ENCODE assay signal across 18 cellular contexts in genomic region chrX:121008920-121009319, GRCh38. TPM values are rescaled to one million over a fixed set of nuclear protein-coding genes. Genes with fewer than 3 reads are reported as not detected.
DNase-seq lines count a peak whose midpoint lies in the region; ATAC-seq, FAIRE-seq and TF ChIP-seq lines count a peak whose summit lies in the region.
"Had no signal": no experiment of that assay in that cellular context is flagged by ENCODE, and none has a peak within 500 bp of the region (broad histone marks: within the 10 kb centered on the region; RNA-seq: fewer than 3 reads in every experiment).

No MANE protein-coding gene starts in this region.

- peak overlapping the region; percentile 81 for H3K27ac ChIP-seq in HepG2 (ENCODE audit: extremely low read length, insufficient read depth, low read length)
- no peak overlapping the region for H3K27ac ChIP-seq in PC-3 (ENCODE audit: low read length)
- H3K27ac ChIP-seq: C4-2B, KMS-11 had no signal

- no peak for TF ChIP-seq RAD21 in HepG2 (CRISPR knock-in tag; IDR thresholded peaks at IDR 0.05)

- peak; percentile 46 for ATAC-seq in Right ventricle myocardium superior (ENCODE audit: poor library complexity)
- ATAC-seq in Right ventricle myocardium inferior: no peak
- peak; percentile 86 for ATAC-seq in HepG2
- no peak for ATAC-seq in PC-3

- H3K4me2 ChIP-seq in HepG2 (ENCODE audit: low read depth, low read length) (peak overlapping the region; percentile 39), PC-3 (ENCODE audit: low read length) (no peak overlapping the region)
- H3K4me2 ChIP-seq: KMS-11 had no signal

- TF ChIP-seq EP300 in HepG2 (IDR thresholded peaks at IDR 0.05; ENCODE audit: low read depth in 2 of 2, low read length in 2 of 2) (peak in 1 of 2 experiments; percentile 88; a peak in 2 of 4 replicates), HepG2 (CRISPR knock-in tag; IDR thresholded peaks at IDR 0.05; ENCODE audit: borderline replicate concordance) (peak; percentile 20; the same call in 1 of the 2 replicates)

- TF ChIP-seq POLR2A in HepG2 (IDR thresholded peaks at IDR 0.05; ENCODE audit: insufficient read depth in 1 of 2, low read depth in 2 of 2, low read length in 2 of 2): no peak

- H3K9me3 ChIP-seq in HepG2 (ENCODE audit: low read length): no peaks in the 10 kb centered on the region
- H3K9me3 ChIP-seq in PC-3 (ENCODE audit: low read length): no peaks in the 10 kb centered on the region

- no peaks in the 10 kb centered on the region for H3K36me3 ChIP-seq in HepG2 (replicated peaks in 1 of 2; ENCODE audit: control insufficient read depth in 1 of 2, insufficient read depth in 2 of 2, low read length in 2 of 2)
- H3K36me3 ChIP-seq in PC-3 (ENCODE audit: low read depth, low read length): no peaks in the 10 kb centered on the region

- no peaks in the 10 kb centered on the region for H3K79me2 ChIP-seq in HepG2 (ENCODE audit: insufficient read depth, low read length)
- no peaks in the 10 kb centered on the region for H3K79me2 ChIP-seq in PC-3 (ENCODE audit: low read length)

- no peak for TF ChIP-seq CTCF in HepG2 (CRISPR knock-in tag; IDR thresholded peaks at IDR 0.05)
- no peak for TF ChIP-seq CTCF in PC-3 (conservative IDR thresholded peaks at IDR 0.05; ENCODE audit: low read depth, low read length)

- CTCF ChIA-PET in HepG2 (lab: Yijun Ruan, JAX; ENCODE audit: low intra/inter-chr PET ratio, low total read pairs): no interaction called here
- CTCF ChIA-PET in HEK293T (lab: Yijun Ruan, JAX): no interaction called here
- CTCF ChIA-PET in PC-3 (lab: Charles Lee): no interaction called here

- BruUV-seq in HepG2 (replicated peaks; lab: Mats Ljungman, UMichigan) (no TSS peak), PC-3 (replicated peaks; lab: Mats Ljungman, UMichigan) (no TSS peak)

- H3K4me1 ChIP-seq in HepG2 (ENCODE audit: insufficient read depth, low read length) (peaks cover 54% of the 10 kb centered on the region), PC-3 (ENCODE audit: insufficient read depth, low read length) (no peaks in the 10 kb centered on the region)

- H2AFZ ChIP-seq in HepG2 (ENCODE audit: low read length) (no peak overlapping the region), PC-3 (ENCODE audit: low read length) (no peak overlapping the region)

- H3K27me3 ChIP-seq in HepG2 (ENCODE audit: control insufficient read depth in 1 of 2, insufficient read depth in 2 of 2, low read length in 2 of 2) (no peaks in the 10 kb centered on the region), PC-3 (ENCODE audit: low read length) (no peaks in the 10 kb centered on the region)

- peak overlapping the region; percentile 60 for H3K9ac ChIP-seq in HepG2 (ENCODE audit: insufficient read depth, low read depth, low read length)
- H3K9ac ChIP-seq in PC-3 (ENCODE audit: low read length): no peak overlapping the region
- H3K9ac ChIP-seq: KMS-11 had no signal

- in situ Hi-C loops in HepG2 (cut with HindIII; ENCODE audit: extremely low pct_ligation_motif_present, low pct_unique_long_range_greater_than_20kb): no loop called here

- intact Hi-C loops in Right ventricle myocardium superior (cut with DNase I) (no loop called here), Right ventricle myocardium inferior (cut with DNase I) (no loop called here), HepG2 (cut with micrococcal nuclease; ENCODE audit: unreplicated experiment) (no loop called here), PC-3 (cut with micrococcal nuclease) (no loop called here)

- POLR2A ChIA-PET in HepG2 (lab: Yijun Ruan, JAX) (interaction anchor here (0.8 to 3.5 kb wide), 5 partner anchors 76 to 256 kb away, joined by 3 to 21 read pairs (median 3); no protein-coding TSS in a partner anchor), HEK293T (lab: Yijun Ruan, JAX) (no interaction called here), PC-3 (lab: Charles Lee; ENCODE audit: unreplicated experiment) (no interaction called here)

- H4K20me1 ChIP-seq in HepG2 (ENCODE audit: insufficient read depth, low read length) (no peaks in the 10 kb centered on the region), PC-3 (ENCODE audit: low read length) (no peaks in the 10 kb centered on the region)

- H3F3A ChIP-seq in PC-3 (ENCODE audit: low read length, unreplicated experiment): no peaks in the 10 kb centered on the region

- DNase-seq in Right ventricle myocardium superior: no peak
- DNase-seq in Right ventricle myocardium inferior (ENCODE audit: missing footprints): no peak
- peak; percentile 1 for DNase-seq in fibroblast of gingiva (ENCODE audit: low read depth)
- DNase-seq in HepG2 (ENCODE audit: low spot score): peak; percentile 85
- no peak for DNase-seq in SKM-1 (lab: John Stamatoyannopoulos, UW; ENCODE audit: unreplicated experiment)
- DNase-seq in HEK293T (ENCODE audit: extremely low spot score): no peak
- no peak for DNase-seq in PC-3
- no peak for DNase-seq in AG08396 (ENCODE audit: low spot score)
- DNase-seq: 8988T, COR-L47, DMS153, EL, NCI-H1105, NCI-H1694 treated with DMSO at 0.1 percent for 48 hours had no signal

- H3K9me2 ChIP-seq in PC-3 (replicated peaks; ENCODE audit: low read length): no peaks in the 10 kb centered on the region

- FAIRE-seq in HepG2 (lab: Jason Lieb, UNC): peak; percentile 91

- H3K4me3 ChIP-seq in HepG2 (replicated peaks in 1 of 3; ENCODE audit: insufficient read depth in 1 of 3, low read depth in 2 of 3, low read length in 3 of 3) (no peak overlapping the region), PC-3 (ENCODE audit: low read length) (no peak overlapping the region)

- 8% methylated on average over 1 of the region's 1 CpG for WGBS in HepG2 (ENCODE audit: low lambda C conversion rate)

RNA-seq across cellular contexts. Expression of gene CT47A1, which starts 23.4 kb away (rescaled TPM):
- not detected for total RNA-seq in Right ventricle myocardium superior
- total RNA-seq in Right ventricle myocardium inferior: not detected
- total RNA-seq in HepG2 (2016; rRNA removed; fragmentation: Illumina TruSeq; extraction: Trizol): not detected in 2 replicates
- not detected in 2 replicates for total RNA-seq in HepG2 (2016; cell fraction: cytosol; rRNA removed; fragmentation: Illumina TruSeq; extraction: Trizol; ENCODE audit: low read depth)
- not detected in 2 replicates for total RNA-seq in HepG2 (2016; cell fraction: insoluble cytoplasmic fraction; rRNA removed; fragmentation: Illumina TruSeq; extraction: Trizol)
- not detected in 2 replicates for total RNA-seq in HepG2 (2016; cell fraction: membrane; rRNA removed; fragmentation: Illumina TruSeq; extraction: Trizol)
- total RNA-seq in HepG2 (2016; cell fraction: nucleus; rRNA removed; fragmentation: Illumina TruSeq; extraction: Trizol): not detected in 2 replicates
- polyA plus RNA-seq in HepG2 (2011; rRNA removed): not detected in 2 replicates
- not detected in 2 replicates for polyA plus RNA-seq in HepG2 (2011; cell fraction: cytosol; rRNA removed)
- polyA plus RNA-seq in HepG2 (2011; cell fraction: nucleus; rRNA removed): not detected in 2 replicates
- not detected in 2 replicates for polyA plus RNA-seq in HepG2 (2012)
- not detected in 2 replicates for polyA plus RNA-seq in HepG2 (2016; cell fraction: cytosol; fragmentation: Illumina TruSeq; extraction: Trizol; ENCODE audit: low read depth)
- polyA plus RNA-seq in HepG2 (2016; cell fraction: insoluble cytoplasmic fraction; fragmentation: Illumina TruSeq; extraction: Trizol; ENCODE audit: low read depth): not detected in 2 replicates
- polyA plus RNA-seq in HepG2 (2016; cell fraction: membrane; fragmentation: Illumina TruSeq; extraction: Trizol; ENCODE audit: low read depth): not detected in 2 replicates
- not detected in 2 replicates for polyA plus RNA-seq in HepG2 (2016; cell fraction: nucleus; fragmentation: Illumina TruSeq; extraction: Trizol; ENCODE audit: insufficient read depth, low read depth)
- polyA minus RNA-seq in HepG2 (2011; rRNA and poly(A)+ RNA removed; ENCODE audit: low replicate concordance): not detected in 2 replicates
- not detected in 2 replicates for polyA minus RNA-seq in HepG2 (2011; cell fraction: cytosol; rRNA and poly(A)+ RNA removed)
- polyA minus RNA-seq in HepG2 (2011; cell fraction: nucleus; rRNA and poly(A)+ RNA removed): not detected in 2 replicates
- total RNA-seq in PC-3 (2014; rRNA removed): not detected in 2 replicates
- total RNA-seq: H4, MCF 10A had no signal

RNA-seq across cellular contexts. Expression of gene CT47A2, which starts 28.2 kb away (rescaled TPM):
- total RNA-seq in Right ventricle myocardium superior (not detected), Right ventricle myocardium inferior (not detected), HepG2 (2016; rRNA removed; fragmentation: Illumina TruSeq; extraction: Trizol) (not detected in 2 replicates), PC-3 (2014; rRNA removed) (not detected in 2 replicates)
- not detected in 2 replicates for total RNA-seq in HepG2 (2016; cell fraction: cytosol; rRNA removed; fragmentation: Illumina TruSeq; extraction: Trizol; ENCODE audit: low read depth)
- not detected in 2 replicates for total RNA-seq in HepG2 (2016; cell fraction: insoluble cytoplasmic fraction; rRNA removed; fragmentation: Illumina TruSeq; extraction: Trizol)
- total RNA-seq in HepG2 (2016; cell fraction: membrane; rRNA removed; fragmentation: Illumina TruSeq; extraction: Trizol): not detected in 2 replicates
- total RNA-seq in HepG2 (2016; cell fraction: nucleus; rRNA removed; fragmentation: Illumina TruSeq; extraction: Trizol): not detected in 2 replicates
- polyA plus RNA-seq in HepG2 (2011; rRNA removed): not detected in 2 replicates
- not detected in 2 replicates for polyA plus RNA-seq in HepG2 (2011; cell fraction: cytosol; rRNA removed)
- polyA plus RNA-seq in HepG2 (2011; cell fraction: nucleus; rRNA removed): not detected in 2 replicates
- polyA plus RNA-seq in HepG2 (2012): not detected in 2 replicates
- polyA plus RNA-seq in HepG2 (2016; cell fraction: cytosol; fragmentation: Illumina TruSeq; extraction: Trizol; ENCODE audit: low read depth): not detected in 2 replicates
- not detected in 2 replicates for polyA plus RNA-seq in HepG2 (2016; cell fraction: insoluble cytoplasmic fraction; fragmentation: Illumina TruSeq; extraction: Trizol; ENCODE audit: low read depth)
- not detected in 2 replicates for polyA plus RNA-seq in HepG2 (2016; cell fraction: membrane; fragmentation: Illumina TruSeq; extraction: Trizol; ENCODE audit: low read depth)
- not detected in 2 replicates for polyA plus RNA-seq in HepG2 (2016; cell fraction: nucleus; fragmentation: Illumina TruSeq; extraction: Trizol; ENCODE audit: insufficient read depth, low read depth)
- polyA minus RNA-seq in HepG2 (2011; rRNA and poly(A)+ RNA removed; ENCODE audit: low replicate concordance): not detected in 2 replicates
- polyA minus RNA-seq in HepG2 (2011; cell fraction: cytosol; rRNA and poly(A)+ RNA removed): not detected in 2 replicates
- not detected in 2 replicates for polyA minus RNA-seq in HepG2 (2011; cell fraction: nucleus; rRNA and poly(A)+ RNA removed)
- total RNA-seq: H4, MCF 10A had no signal

RNA-seq across cellular contexts. Expression of gene CT47A3, which starts 33.1 kb away (rescaled TPM):
- total RNA-seq in Right ventricle myocardium superior (not detected), Right ventricle myocardium inferior (not detected), HepG2 (2016; rRNA removed; fragmentation: Illumina TruSeq; extraction: Trizol) (not detected in 2 replicates), PC-3 (2014; rRNA removed) (not detected in 2 replicates)
- not detected in 2 replicates for total RNA-seq in HepG2 (2016; cell fraction: cytosol; rRNA removed; fragmentation: Illumina TruSeq; extraction: Trizol; ENCODE audit: low read depth)
- not detected in 2 replicates for total RNA-seq in HepG2 (2016; cell fraction: insoluble cytoplasmic fraction; rRNA removed; fragmentation: Illumina TruSeq; extraction: Trizol)
- total RNA-seq in HepG2 (2016; cell fraction: membrane; rRNA removed; fragmentation: Illumina TruSeq; extraction: Trizol): not detected in 2 replicates
- not detected in 2 replicates for total RNA-seq in HepG2 (2016; cell fraction: nucleus; rRNA removed; fragmentation: Illumina TruSeq; extraction: Trizol)
- polyA plus RNA-seq in HepG2 (2011; rRNA removed): not detected in 2 replicates
- not detected in 2 replicates for polyA plus RNA-seq in HepG2 (2011; cell fraction: cytosol; rRNA removed)
- not detected in 2 replicates for polyA plus RNA-seq in HepG2 (2011; cell fraction: nucleus; rRNA removed)
- not detected in 2 replicates for polyA plus RNA-seq in HepG2 (2012)
- polyA plus RNA-seq in HepG2 (2016; cell fraction: cytosol; fragmentation: Illumina TruSeq; extraction: Trizol; ENCODE audit: low read depth): not detected in 2 replicates
- polyA plus RNA-seq in HepG2 (2016; cell fraction: insoluble cytoplasmic fraction; fragmentation: Illumina TruSeq; extraction: Trizol; ENCODE audit: low read depth): not detected in 2 replicates
- not detected in 2 replicates for polyA plus RNA-seq in HepG2 (2016; cell fraction: membrane; fragmentation: Illumina TruSeq; extraction: Trizol; ENCODE audit: low read depth)
- polyA plus RNA-seq in HepG2 (2016; cell fraction: nucleus; fragmentation: Illumina TruSeq; extraction: Trizol; ENCODE audit: insufficient read depth, low read depth): not detected in 2 replicates
- not detected in 2 replicates for polyA minus RNA-seq in HepG2 (2011; rRNA and poly(A)+ RNA removed; ENCODE audit: low replicate concordance)
- polyA minus RNA-seq in HepG2 (2011; cell fraction: cytosol; rRNA and poly(A)+ RNA removed): not detected in 2 replicates
- not detected in 2 replicates for polyA minus RNA-seq in HepG2 (2011; cell fraction: nucleus; rRNA and poly(A)+ RNA removed)
- total RNA-seq: H4, MCF 10A had no signal

RNA-seq across cellular contexts. Expression of gene CT47A4, which starts 37.9 kb away (rescaled TPM):
- total RNA-seq in Right ventricle myocardium superior (not detected), Right ventricle myocardium inferior (not detected), HepG2 (2016; rRNA removed; fragmentation: Illumina TruSeq; extraction: Trizol) (not detected in 2 replicates), PC-3 (2014; rRNA removed) (not detected in 2 replicates)
- not detected in 2 replicates for total RNA-seq in HepG2 (2016; cell fraction: cytosol; rRNA removed; fragmentation: Illumina TruSeq; extraction: Trizol; ENCODE audit: low read depth)
- total RNA-seq in HepG2 (2016; cell fraction: insoluble cytoplasmic fraction; rRNA removed; fragmentation: Illumina TruSeq; extraction: Trizol): not detected in 2 replicates
- total RNA-seq in HepG2 (2016; cell fraction: membrane; rRNA removed; fragmentation: Illumina TruSeq; extraction: Trizol): not detected in 2 replicates
- not detected in 2 replicates for total RNA-seq in HepG2 (2016; cell fraction: nucleus; rRNA removed; fragmentation: Illumina TruSeq; extraction: Trizol)
- not detected in 2 replicates for polyA plus RNA-seq in HepG2 (2011; rRNA removed)
- polyA plus RNA-seq in HepG2 (2011; cell fraction: cytosol; rRNA removed): not detected in 2 replicates
- polyA plus RNA-seq in HepG2 (2011; cell fraction: nucleus; rRNA removed): not detected in 2 replicates
- polyA plus RNA-seq in HepG2 (2012): not detected in 2 replicates
- not detected in 2 replicates for polyA plus RNA-seq in HepG2 (2016; cell fraction: cytosol; fragmentation: Illumina TruSeq; extraction: Trizol; ENCODE audit: low read depth)
- polyA plus RNA-seq in HepG2 (2016; cell fraction: insoluble cytoplasmic fraction; fragmentation: Illumina TruSeq; extraction: Trizol; ENCODE audit: low read depth): not detected in 2 replicates
- not detected in 2 replicates for polyA plus RNA-seq in HepG2 (2016; cell fraction: membrane; fragmentation: Illumina TruSeq; extraction: Trizol; ENCODE audit: low read depth)
- polyA plus RNA-seq in HepG2 (2016; cell fraction: nucleus; fragmentation: Illumina TruSeq; extraction: Trizol; ENCODE audit: insufficient read depth, low read depth): not detected in 2 replicates
- polyA minus RNA-seq in HepG2 (2011; rRNA and poly(A)+ RNA removed; ENCODE audit: low replicate concordance): not detected in 2 replicates
- not detected in 2 replicates for polyA minus RNA-seq in HepG2 (2011; cell fraction: cytosol; rRNA and poly(A)+ RNA removed)
- polyA minus RNA-seq in HepG2 (2011; cell fraction: nucleus; rRNA and poly(A)+ RNA removed): not detected in 2 replicates
- total RNA-seq: H4, MCF 10A had no signal

RNA-seq across cellular contexts. Expression of gene GLUD2, which starts 38.5 kb away (rescaled TPM):
- total RNA-seq in Right ventricle myocardium superior: 1.4 TPM
- 1.5 TPM for total RNA-seq in Right ventricle myocardium inferior
- total RNA-seq in HepG2 (2016; rRNA removed; fragmentation: Illumina TruSeq; extraction: Trizol): 8.0 and 10.4 TPM in 2 replicates
- total RNA-seq in HepG2 (2016; cell fraction: cytosol; rRNA removed; fragmentation: Illumina TruSeq; extraction: Trizol; ENCODE audit: low read depth): 0.53 and 0.61 TPM in 2 replicates
- total RNA-seq in HepG2 (2016; cell fraction: insoluble cytoplasmic fraction; rRNA removed; fragmentation: Illumina TruSeq; extraction: Trizol): 8.0 and 12.2 TPM in 2 replicates
- total RNA-seq in HepG2 (2016; cell fraction: membrane; rRNA removed; fragmentation: Illumina TruSeq; extraction: Trizol): 1.2 and 1.3 TPM in 2 replicates
- 2.8 and 4.0 TPM in 2 replicates for total RNA-seq in HepG2 (2016; cell fraction: nucleus; rRNA removed; fragmentation: Illumina TruSeq; extraction: Trizol)
- polyA plus RNA-seq in HepG2 (2011; rRNA removed): 2.7 and 3.4 TPM in 2 replicates
- polyA plus RNA-seq in HepG2 (2011; cell fraction: cytosol; rRNA removed): 0.67 and 2.8 TPM in 2 replicates
- 0.58 and 0.93 TPM in 2 replicates for polyA plus RNA-seq in HepG2 (2011; cell fraction: nucleus; rRNA removed)
- polyA plus RNA-seq in HepG2 (2012): 7.1 and 10.3 TPM in 2 replicates
- 0.24 and 0.31 TPM in 2 replicates for polyA plus RNA-seq in HepG2 (2016; cell fraction: cytosol; fragmentation: Illumina TruSeq; extraction: Trizol; ENCODE audit: low read depth)
- 4.7 and 5.1 TPM in 2 replicates for polyA plus RNA-seq in HepG2 (2016; cell fraction: insoluble cytoplasmic fraction; fragmentation: Illumina TruSeq; extraction: Trizol; ENCODE audit: low read depth)
- 0.25 and 0.47 TPM in 2 replicates for polyA plus RNA-seq in HepG2 (2016; cell fraction: membrane; fragmentation: Illumina TruSeq; extraction: Trizol; ENCODE audit: low read depth)
- 1.2 and 1.4 TPM in 2 replicates for polyA plus RNA-seq in HepG2 (2016; cell fraction: nucleus; fragmentation: Illumina TruSeq; extraction: Trizol; ENCODE audit: insufficient read depth, low read depth)
- polyA minus RNA-seq in HepG2 (2011; rRNA and poly(A)+ RNA removed; ENCODE audit: low replicate concordance): 2.0 and 10.2 TPM in 2 replicates
- 1.2 and 2.0 TPM in 2 replicates for polyA minus RNA-seq in HepG2 (2011; cell fraction: cytosol; rRNA and poly(A)+ RNA removed)
- polyA minus RNA-seq in HepG2 (2011; cell fraction: nucleus; rRNA and poly(A)+ RNA removed): 2.2 and 3.1 TPM in 2 replicates
- 0.29 and 0.40 TPM in 2 replicates for total RNA-seq in PC-3 (2014; rRNA removed)

Comparison
In these comparisons a context has a peak if more than half of its experiments do, and no peak if none do; other contexts are left out.
1. ATAC-seq: peak in Right ventricle myocardium superior (single experiment) and HepG2 (single experiment); none in Right ventricle myocardium inferior (single experiment) and PC-3 (single experiment).
2. DNase-seq: peak in fibroblast of gingiva (single experiment) and HepG2 (single experiment); none in Right ventricle myocardium superior (single experiment), Right ventricle myocardium inferior (single experiment), SKM-1 (single experiment), HEK293T (single experiment), PC-3 (single experiment) and AG08396 (single experiment).